In genomic region chr13:43261018-43261417, GRCh38 we compare ENCODE assay signal across 1 cellular context.
TF ChIP-seq lines count a peak whose summit lies in the region.

No MANE protein-coding gene starts in this region.

TF ChIP-seq in SK-N-SH, 30 proteins besides CTCF, POLR2A, EP300 and RAD21 (continued from another document):
- TF ChIP-seq, protein P1, sequence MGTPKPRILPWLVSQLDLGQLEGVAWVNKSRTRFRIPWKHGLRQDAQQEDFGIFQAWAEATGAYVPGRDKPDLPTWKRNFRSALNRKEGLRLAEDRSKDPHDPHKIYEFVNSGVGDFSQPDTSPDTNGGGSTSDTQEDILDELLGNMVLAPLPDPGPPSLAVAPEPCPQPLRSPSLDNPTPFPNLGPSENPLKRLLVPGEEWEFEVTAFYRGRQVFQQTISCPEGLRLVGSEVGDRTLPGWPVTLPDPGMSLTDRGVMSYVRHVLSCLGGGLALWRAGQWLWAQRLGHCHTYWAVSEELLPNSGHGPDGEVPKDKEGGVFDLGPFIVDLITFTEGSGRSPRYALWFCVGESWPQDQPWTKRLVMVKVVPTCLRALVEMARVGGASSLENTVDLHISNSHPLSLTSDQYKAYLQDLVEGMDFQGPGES (IDR thresholded peaks at IDR 0.05; ENCODE audit: low read depth, low read length): no peak
TF ChIP-seq in SK-N-SH: peak in this region for 5.
